In the genomic region with DNA sequence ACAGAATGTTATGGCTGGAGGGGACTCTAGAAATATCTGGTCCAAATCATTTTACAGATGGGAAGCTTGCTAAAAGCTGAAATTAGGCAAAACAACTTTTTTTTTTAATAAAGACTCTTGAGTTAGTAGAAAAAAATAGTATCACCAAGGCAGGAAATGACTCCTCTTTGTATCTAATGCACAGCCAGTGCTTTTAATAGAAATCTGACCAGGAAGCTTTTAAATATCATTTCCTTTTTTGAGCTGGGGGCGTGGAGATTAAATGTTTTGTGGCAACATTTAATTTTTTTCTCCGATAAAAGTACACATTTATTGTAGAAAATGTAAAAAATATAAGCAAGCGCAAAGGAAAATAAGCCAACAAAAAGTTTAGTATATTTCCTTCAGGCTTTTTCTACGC, we compare ENCODE assay signal across 1 cellular context.
TF ChIP-seq lines count a peak whose summit lies in the region.

No MANE protein-coding gene starts in this region.

TF ChIP-seq in WTC11, 78 proteins besides CTCF, POLR2A, EP300 and RAD21 (continued from another document):
- TF ChIP-seq FOXP4 (CRISPR knock-in tag; IDR thresholded peaks at IDR 0.05) (no peak), FOXJ3 (CRISPR knock-in tag; IDR thresholded peaks at IDR 0.05; ENCODE audit: borderline replicate concordance) (no peak), NFE2L1 (CRISPR knock-in tag; IDR thresholded peaks at IDR 0.05) (no peak), TEAD1 (CRISPR knock-in tag; IDR thresholded peaks at IDR 0.05) (no peak), RELA (CRISPR knock-in tag; IDR thresholded peaks at IDR 0.05; ENCODE audit: borderline replicate concordance) (no peak), NR1H2 (CRISPR knock-in tag; IDR thresholded peaks at IDR 0.05) (no peak), CREM (CRISPR knock-in tag; IDR thresholded peaks at IDR 0.05) (no peak)
- TF ChIP-seq, protein P1, sequence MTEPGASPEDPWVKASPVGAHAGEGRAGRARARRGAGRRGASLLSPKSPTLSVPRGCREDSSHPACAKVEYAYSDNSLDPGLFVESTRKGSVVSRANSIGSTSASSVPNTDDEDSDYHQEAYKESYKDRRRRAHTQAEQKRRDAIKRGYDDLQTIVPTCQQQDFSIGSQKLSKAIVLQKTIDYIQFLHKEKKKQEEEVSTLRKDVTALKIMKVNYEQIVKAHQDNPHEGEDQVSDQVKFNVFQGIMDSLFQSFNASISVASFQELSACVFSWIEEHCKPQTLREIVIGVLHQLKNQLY (CRISPR knock-in tag; IDR thresholded peaks at IDR 0.05), result no peak
